ENCODE assay signal across 22 cellular contexts in genomic region chr3:34180532-34180931, GRCh38.
DNase-seq lines count a peak whose midpoint lies in the region; ATAC-seq and TF ChIP-seq lines count a peak whose summit lies in the region.
"Had no signal": no experiment of that assay in that cellular context is flagged by ENCODE, and none has a peak within 500 bp of the region (broad histone marks: within the 10 kb centered on the region; RNA-seq: fewer than 3 reads in every experiment).

No MANE protein-coding gene starts in this region.

- H2AFZ ChIP-seq in SK-N-SH (ENCODE audit: low read depth) = no peak overlapping the region

- CTCF ChIA-PET in SK-N-SH (lab: Yijun Ruan, JAX) = no interaction called here

- intact Hi-C loops in lower lobe of right lung (cut with DNase I) (no loop called here), upper lobe of right lung (cut with DNase I) (no loop called here)

- H3K27me3 ChIP-seq in lower lobe of right lung (ENCODE audit: low read depth) (no peaks in the 10 kb centered on the region), upper lobe of right lung (no peaks in the 10 kb centered on the region), SK-N-SH (ENCODE audit: insufficient read depth) (no peaks in the 10 kb centered on the region)
- H3K27me3 ChIP-seq: BE2C, BLaER1 had no signal

- ATAC-seq in lower lobe of right lung (peak; percentile 65 to 73), upper lobe of right lung (peak; percentile 77)
- ATAC-seq: GM12878 had no signal

- no peak for TF ChIP-seq EP300 in SK-N-SH (IDR thresholded peaks at IDR 0.05; ENCODE audit: borderline replicate concordance in 1 of 2, low read depth in 1 of 2, low read length in 1 of 2)

- no peak overlapping the region for H3K4me2 ChIP-seq in SK-N-SH
- H3K4me2 ChIP-seq: BLaER1 had no signal

- H3K9me2 ChIP-seq in SK-N-SH = no peaks in the 10 kb centered on the region

- TF ChIP-seq CTCF in lower lobe of right lung (IDR thresholded peaks at IDR 0.05) (no peak), upper lobe of right lung (IDR thresholded peaks at IDR 0.05) (no peak), SK-N-SH (IDR thresholded peaks at IDR 0.05) (no peak)

- H3K9ac ChIP-seq in SK-N-SH = no peak overlapping the region
- H3K9ac ChIP-seq: BLaER1 had no signal

- H3K4me3 ChIP-seq in lower lobe of right lung (no peak overlapping the region), upper lobe of right lung (no peak overlapping the region), SK-N-SH (ENCODE audit: low read depth in 2 of 2, low read length in 1 of 2) (no peak overlapping the region)
- H3K4me3 ChIP-seq: BLaER1, GM12878 had no signal

- H3K79me2 ChIP-seq in SK-N-SH (ENCODE audit: insufficient read depth) = no peaks in the 10 kb centered on the region

- no peaks in the 10 kb centered on the region for H3K36me3 ChIP-seq in lower lobe of right lung
- no peaks in the 10 kb centered on the region for H3K36me3 ChIP-seq in upper lobe of right lung
- H3K36me3 ChIP-seq in SK-N-SH (replicated peaks in 1 of 2; ENCODE audit: control insufficient read depth in 1 of 2, insufficient read depth in 2 of 2, low read length in 1 of 2) = no peaks in the 10 kb centered on the region
- H3K36me3 ChIP-seq: BE2C, BLaER1 had no signal

- POLR2A ChIA-PET in SK-N-SH (lab: Yijun Ruan, JAX) = no interaction called here

- DNase-seq in NCI-H510A treated with DMSO at 0.1 percent for 48 hours (lab: John Stamatoyannopoulos, UW) (peak; percentile 60), NCI-H510A (lab: John Stamatoyannopoulos, UW) (no peak), lower lobe of right lung (no peak), upper lobe of right lung (no peak), SK-N-SH (no peak), DMS 273 treated with DMSO at 0.1 percent for 48 hours (lab: John Stamatoyannopoulos, UW) (no peak)
- DNase-seq: 8988T; ACHN; BE2C; C1 segment of cervical spinal cord; CD4-positive, alpha-beta memory T cell; CD4-positive, CD25-positive, alpha-beta regulatory T cell; CD8-positive, alpha-beta memory T cell; COR-L47; DMS153; DMS53; DMS79; DND-41; EL; GDM1 had no signal

- H3K9me3 ChIP-seq in lower lobe of right lung (no peaks in the 10 kb centered on the region), upper lobe of right lung (no peaks in the 10 kb centered on the region), SK-N-SH (no peaks in the 10 kb centered on the region)
- H3K9me3 ChIP-seq: BE2C, BLaER1 had no signal

- no peak for TF ChIP-seq RAD21 in SK-N-SH (IDR thresholded peaks at IDR 0.05; ENCODE audit: low read length)

- 5% methylated on average over 2 of the region's 2 CpGs for WGBS in SK-N-SH (ENCODE audit: low lambda C conversion rate)

- no peaks in the 10 kb centered on the region for H3F3A ChIP-seq in SK-N-SH (replicated peaks; ENCODE audit: insufficient read depth)

- H3K4me1 ChIP-seq in lower lobe of right lung (no peaks in the 10 kb centered on the region), upper lobe of right lung (no peaks in the 10 kb centered on the region), SK-N-SH (ENCODE audit: control insufficient read depth in 1 of 2, insufficient read depth in 2 of 2, low read depth in 1 of 2, low read length in 1 of 2) (no peaks in the 10 kb centered on the region; a peak in 1 of 4 replicates)
- H3K4me1 ChIP-seq: BE2C, BLaER1 had no signal

- no peaks in the 10 kb centered on the region for H4K20me1 ChIP-seq in SK-N-SH (ENCODE audit: insufficient read depth)
- H4K20me1 ChIP-seq: BLaER1 had no signal

- H3K27ac ChIP-seq in lower lobe of right lung (no peak overlapping the region), upper lobe of right lung (no peak overlapping the region), SK-N-SH (ENCODE audit: low read depth in 2 of 2, low read length in 1 of 2) (no peak overlapping the region)
- H3K27ac ChIP-seq: BLaER1 had no signal

TF ChIP-seq in SK-N-SH, 30 proteins besides CTCF, POLR2A, EP300 and RAD21:
- TF ChIP-seq, protein P1, sequence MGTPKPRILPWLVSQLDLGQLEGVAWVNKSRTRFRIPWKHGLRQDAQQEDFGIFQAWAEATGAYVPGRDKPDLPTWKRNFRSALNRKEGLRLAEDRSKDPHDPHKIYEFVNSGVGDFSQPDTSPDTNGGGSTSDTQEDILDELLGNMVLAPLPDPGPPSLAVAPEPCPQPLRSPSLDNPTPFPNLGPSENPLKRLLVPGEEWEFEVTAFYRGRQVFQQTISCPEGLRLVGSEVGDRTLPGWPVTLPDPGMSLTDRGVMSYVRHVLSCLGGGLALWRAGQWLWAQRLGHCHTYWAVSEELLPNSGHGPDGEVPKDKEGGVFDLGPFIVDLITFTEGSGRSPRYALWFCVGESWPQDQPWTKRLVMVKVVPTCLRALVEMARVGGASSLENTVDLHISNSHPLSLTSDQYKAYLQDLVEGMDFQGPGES (IDR thresholded peaks at IDR 0.05; ENCODE audit: low read depth, low read length) = no peak
- TF ChIP-seq TAF1 (IDR thresholded peaks at IDR 0.05; ENCODE audit: borderline replicate concordance, low read depth, low read length) (no peak), SMC3 (IDR thresholded peaks at IDR 0.05; ENCODE audit: low read depth, low read length) (no peak), EZH2phosphoT487 (IDR thresholded peaks at IDR 0.05; ENCODE audit: borderline replicate concordance, low read depth) (no peak), SIN3A (IDR thresholded peaks at IDR 0.05; ENCODE audit: borderline replicate concordance, low read depth, low read length) (no peak), TCF12 (IDR thresholded peaks at IDR 0.05) (no peak), NFIC (IDR thresholded peaks at IDR 0.05; ENCODE audit: borderline replicate concordance) (no peak), MAX (IDR thresholded peaks at IDR 0.05; ENCODE audit: low read depth) (no peak), JUND (IDR thresholded peaks at IDR 0.05) (no peak), GATA2 (CRISPR knock-in tag; IDR thresholded peaks at IDR 0.05) (no peak), PBX3 (IDR thresholded peaks at IDR 0.05) (no peak), YY1 (IDR thresholded peaks at IDR 0.05; ENCODE audit: low read depth) (no peak), NRF1 (IDR thresholded peaks at IDR 0.05; ENCODE audit: low read depth, low read length) (no peak)
- TF ChIP-seq, protein P2, sequence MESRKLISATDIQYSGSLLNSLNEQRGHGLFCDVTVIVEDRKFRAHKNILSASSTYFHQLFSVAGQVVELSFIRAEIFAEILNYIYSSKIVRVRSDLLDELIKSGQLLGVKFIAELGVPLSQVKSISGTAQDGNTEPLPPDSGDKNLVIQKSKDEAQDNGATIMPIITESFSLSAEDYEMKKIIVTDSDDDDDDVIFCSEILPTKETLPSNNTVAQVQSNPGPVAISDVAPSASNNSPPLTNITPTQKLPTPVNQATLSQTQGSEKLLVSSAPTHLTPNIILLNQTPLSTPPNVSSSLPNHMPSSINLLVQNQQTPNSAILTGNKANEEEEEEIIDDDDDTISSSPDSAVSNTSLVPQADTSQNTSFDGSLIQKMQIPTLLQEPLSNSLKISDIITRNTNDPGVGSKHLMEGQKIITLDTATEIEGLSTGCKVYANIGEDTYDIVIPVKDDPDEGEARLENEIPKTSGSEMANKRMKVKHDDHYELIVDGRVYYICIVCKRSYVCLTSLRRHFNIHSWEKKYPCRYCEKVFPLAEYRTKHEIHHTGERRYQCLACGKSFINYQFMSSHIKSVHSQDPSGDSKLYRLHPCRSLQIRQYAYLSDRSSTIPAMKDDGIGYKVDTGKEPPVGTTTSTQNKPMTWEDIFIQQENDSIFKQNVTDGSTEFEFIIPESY (IDR thresholded peaks at IDR 0.05; ENCODE audit: borderline replicate concordance, low read depth) = no peak
- TF ChIP-seq, protein P3, sequence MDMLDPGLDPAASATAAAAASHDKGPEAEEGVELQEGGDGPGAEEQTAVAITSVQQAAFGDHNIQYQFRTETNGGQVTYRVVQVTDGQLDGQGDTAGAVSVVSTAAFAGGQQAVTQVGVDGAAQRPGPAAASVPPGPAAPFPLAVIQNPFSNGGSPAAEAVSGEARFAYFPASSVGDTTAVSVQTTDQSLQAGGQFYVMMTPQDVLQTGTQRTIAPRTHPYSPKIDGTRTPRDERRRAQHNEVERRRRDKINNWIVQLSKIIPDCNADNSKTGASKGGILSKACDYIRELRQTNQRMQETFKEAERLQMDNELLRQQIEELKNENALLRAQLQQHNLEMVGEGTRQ (IDR thresholded peaks at IDR 0.05; ENCODE audit: borderline replicate concordance, low read depth, low read length) = no peak
TF ChIP-seq in SK-N-SH: peak in this region for 0.
